35 cellular contexts compared by ENCODE assay signal in the genomic region with DNA sequence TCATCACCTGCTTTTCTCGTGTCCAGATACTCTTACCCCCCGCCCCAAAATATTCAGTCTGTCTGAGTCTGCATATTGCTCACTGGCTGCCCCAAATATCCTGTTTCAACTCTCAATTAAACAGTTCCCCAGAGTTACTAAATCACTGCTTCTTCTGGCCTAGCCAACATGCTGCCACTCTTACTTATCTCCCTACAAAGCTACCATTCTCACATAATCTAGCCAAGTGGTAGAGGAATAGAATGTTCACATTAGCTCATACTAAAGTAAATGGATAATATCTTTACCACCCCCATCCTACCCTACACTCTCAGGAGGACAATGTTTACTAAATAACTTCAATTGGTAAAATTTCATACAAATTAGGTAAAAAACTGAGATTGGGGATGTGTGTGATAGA.
"Had no signal": no experiment of that assay in that cellular context is flagged by ENCODE, and none has a peak within 500 bp of the region (broad histone marks: within the 10 kb centered on the region; RNA-seq: fewer than 3 reads in every experiment).

No MANE protein-coding gene starts in this region.

- H3K4me1 Mint-ChIP-seq: brain had no signal

- H3K9me3 Mint-ChIP-seq: effector memory CD8-positive, alpha-beta T cell had no signal

- H3K27me3 ChIP-seq: adrenal gland, dorsolateral prefrontal cortex, esophagus squamous epithelium, gastroesophageal sphincter had no signal

- H3K27ac ChIP-seq: adrenal gland, coronary artery, dorsolateral prefrontal cortex, epithelial cell of prostate, esophagus squamous epithelium, gastroesophageal sphincter had no signal

- H3K4me3 ChIP-seq: adrenal gland, coronary artery, dorsolateral prefrontal cortex, esophagus squamous epithelium, gastroesophageal sphincter had no signal

- DNase-seq: activated CD4-positive, alpha-beta memory T cell treated with anti-CD3 and anti-CD28 coated beads for 36 hours; activated CD4-positive, alpha-beta T cell treated with anti-CD3 and anti-CD28 coated beads for 36 hours; activated CD4-positive, alpha-beta T cell treated with anti-CD3 and anti-CD28 coated beads, Interleukin-2, amount 10 ng/mL, durations not matched to agents 24 days and 14 days; activated CD4-positive, CD25-positive, alpha-beta regulatory T cell; activated CD4-positive, CD25-positive, alpha-beta regulatory T cell treated with anti-CD3 and anti-CD28 coated beads, Interleukin-2, amount 50 U/mL, for 72 hours; activated CD8-positive, alpha-beta memory T cell treated with anti-CD3 and anti-CD28 coated beads, Interleukin-2, amount 10 ng/mL, durations not matched to agents 7 days and 5 days; activated CD8-positive, alpha-beta memory T cell treated with anti-CD3 and anti-CD28 coated beads, Interleukin-2, amount 50 U/mL, for 4 hours; activated CD8-positive, alpha-beta T cell treated with anti-CD3 and anti-CD28 coated beads, Interleukin-2, amount 10 ng/mL, durations not matched to agents 7 days and 5 days; activated effector memory CD4-positive, alpha-beta T cell treated with anti-CD3 and anti-CD28 coated beads, Interleukin-2, amount 50 U/mL, for 16 hours; activated naive CD4-positive, alpha-beta T cell treated with anti-CD3 and anti-CD28 coated beads for 36 hours; activated naive CD8-positive, alpha-beta T cell treated with anti-CD3 and anti-CD28 coated beads for 36 hours; activated naive CD8-positive, alpha-beta T cell treated with anti-CD3 and anti-CD28 coated beads, Interleukin-2, amount 50 U/mL, for 24 hours; activated T-cell treated with anti-CD3 and anti-CD28 coated beads, Interleukin-2, amount 50 U/mL, for 1 hour; activated T-cell treated with anti-CD3 and anti-CD28 coated beads, Interleukin-2, amount 50 U/mL, for 48 hours; adrenal gland; amygdala; aorta; caudate nucleus; cerebellar nuclear complex; dorsolateral prefrontal cortex; effector memory CD8-positive, alpha-beta T cell; esophagus squamous epithelium; foreskin melanocyte; T-helper 1 cell; T-helper 2 cell had no signal

- FAIRE-seq: bronchial epithelial cell, endothelial cell of umbilical vein had no signal

- H3K4me1 ChIP-seq: adrenal gland, esophagus squamous epithelium, gastroesophageal sphincter had no signal

- H3K9me3 ChIP-seq: adrenal gland, esophagus squamous epithelium, gastroesophageal sphincter had no signal

- H3K27me3 Mint-ChIP-seq: activated CD4-positive, alpha-beta memory T cell treated with anti-CD3 and anti-CD28 coated beads for 36 hours; activated CD4-positive, alpha-beta T cell treated with anti-CD3 and anti-CD28 coated beads for 36 hours; activated CD4-positive, alpha-beta T cell treated with anti-CD3 and anti-CD28 coated beads, Interleukin-2, amount 10 ng/mL, durations not matched to agents 24 days and 14 days; activated CD8-positive, alpha-beta memory T cell treated with anti-CD3 and anti-CD28 coated beads, Interleukin-2, amount 10 ng/mL, durations not matched to agents 7 days and 5 days; activated naive CD4-positive, alpha-beta T cell treated with anti-CD3 and anti-CD28 coated beads, Interleukin-2, amount 50 U/mL, for 24 hours; activated naive CD8-positive, alpha-beta T cell treated with anti-CD3 and anti-CD28 coated beads for 36 hours; activated naive CD8-positive, alpha-beta T cell treated with anti-CD3 and anti-CD28 coated beads, Interleukin-2, amount 50 U/mL, for 24 hours; brain; dendritic cell treated with granulocyte-macrophage colony-stimulating factor and Interleukin-4, amounts not matched to agents 40 ng/mL and 50 ng/mL, for 4 days; effector memory CD8-positive, alpha-beta T cell had no signal

- H3K27ac Mint-ChIP-seq: activated CD4-positive, alpha-beta memory T cell treated with anti-CD3 and anti-CD28 coated beads for 36 hours; activated CD4-positive, alpha-beta T cell treated with anti-CD3 and anti-CD28 coated beads for 36 hours; activated CD4-positive, alpha-beta T cell treated with anti-CD3 and anti-CD28 coated beads, Interleukin-2, amount 10 ng/mL, durations not matched to agents 24 days and 14 days; activated CD8-positive, alpha-beta memory T cell treated with anti-CD3 and anti-CD28 coated beads, Interleukin-2, amount 10 ng/mL, durations not matched to agents 7 days and 5 days; activated CD8-positive, alpha-beta T cell treated with anti-CD3 and anti-CD28 coated beads, Interleukin-2, amount 10 ng/mL, durations not matched to agents 7 days and 5 days; activated naive CD4-positive, alpha-beta T cell treated with anti-CD3 and anti-CD28 coated beads for 36 hours; activated naive CD4-positive, alpha-beta T cell treated with anti-CD3 and anti-CD28 coated beads, Interleukin-2, amount 50 U/mL, for 24 hours; activated naive CD8-positive, alpha-beta T cell treated with anti-CD3 and anti-CD28 coated beads for 36 hours; activated naive CD8-positive, alpha-beta T cell treated with anti-CD3 and anti-CD28 coated beads, Interleukin-2, amount 50 U/mL, for 24 hours; activated T-helper 1 cell treated with anti-CD3 and anti-CD28 coated beads, Interleukin-12 subunit alpha, Interleukin-12 subunit beta, Interleukin-2, Interleukin-4 antibody, amounts not matched to agents 30 ng/mL and 10 ng/mL and 1 ng/mL, durations not matched to agents 14 hours and 24 hours and 36 hours; activated T-helper 2 cell treated with anti-CD3 and anti-CD28 coated beads, Interferon-gamma antibody, Interleukin-2, Interleukin-4, amounts not matched to agents 10 μg/mL and 5 μg/mL and 100 μg/mL, durations not matched to agents 14 hours and 24 hours and 36 hours; dendritic cell treated with granulocyte-macrophage colony-stimulating factor and Interleukin-4, amounts not matched to agents 40 ng/mL and 50 ng/mL, for 4 days; effector memory CD8-positive, alpha-beta T cell had no signal

- H3K4me3 Mint-ChIP-seq: activated CD4-positive, alpha-beta memory T cell treated with anti-CD3 and anti-CD28 coated beads for 36 hours; activated CD4-positive, alpha-beta T cell treated with anti-CD3 and anti-CD28 coated beads for 36 hours; activated CD4-positive, alpha-beta T cell treated with anti-CD3 and anti-CD28 coated beads, Interleukin-2, amount 10 ng/mL, durations not matched to agents 24 days and 14 days; activated CD8-positive, alpha-beta memory T cell treated with anti-CD3 and anti-CD28 coated beads, Interleukin-2, amount 10 ng/mL, durations not matched to agents 7 days and 5 days; activated CD8-positive, alpha-beta T cell treated with anti-CD3 and anti-CD28 coated beads, Interleukin-2, amount 10 ng/mL, durations not matched to agents 7 days and 5 days; activated naive CD4-positive, alpha-beta T cell treated with anti-CD3 and anti-CD28 coated beads for 36 hours; activated naive CD4-positive, alpha-beta T cell treated with anti-CD3 and anti-CD28 coated beads, Interleukin-2, amount 50 U/mL, for 24 hours; activated naive CD8-positive, alpha-beta T cell treated with anti-CD3 and anti-CD28 coated beads for 36 hours; activated naive CD8-positive, alpha-beta T cell treated with anti-CD3 and anti-CD28 coated beads, Interleukin-2, amount 50 U/mL, for 24 hours; activated T-helper 1 cell treated with anti-CD3 and anti-CD28 coated beads, Interleukin-12 subunit alpha, Interleukin-12 subunit beta, Interleukin-2, Interleukin-4 antibody, amounts not matched to agents 30 ng/mL and 10 ng/mL and 1 ng/mL, durations not matched to agents 14 hours and 24 hours and 36 hours; brain; dendritic cell treated with granulocyte-macrophage colony-stimulating factor and Interleukin-4, amounts not matched to agents 40 ng/mL and 50 ng/mL, for 4 days; effector memory CD8-positive, alpha-beta T cell had no signal
